8 cellular contexts compared by ENCODE assay signal in genomic region chr1:156502396-156502748, GRCh38. TPM values are rescaled to one million over a fixed set of nuclear protein-coding genes. Genes with fewer than 3 reads are reported as not detected.
A peak's percentile ranks its signal among the peaks of the same experiment; 100 is the strongest.
DNase-seq lines count a peak whose midpoint lies in the region; ATAC-seq, FAIRE-seq and TF ChIP-seq lines count a peak whose summit lies in the region.

No MANE protein-coding gene starts in this region.

- FAIRE-seq in GM19239 (lab: Jason Lieb, UNC): no peak

- peak overlapping the region; percentile 44 to 87 (median 86) for H3K4me3 Mint-ChIP-seq in CD4-positive, CD25-positive, alpha-beta regulatory T cell
- peak overlapping the region; percentile 80 for H3K4me3 Mint-ChIP-seq in osteocyte (ENCODE audit: unreplicated experiment)

- peaks cover 18 to 76% (median 60%) of the 10 kb centered on the region in 4 donors for H3K4me1 Mint-ChIP-seq in CD4-positive, CD25-positive, alpha-beta regulatory T cell
- peaks cover 63% of the 10 kb centered on the region for H3K4me1 Mint-ChIP-seq in osteocyte (ENCODE audit: unreplicated experiment)

- H3K4me3 ChIP-seq in CD4-positive, CD25-positive, alpha-beta regulatory T cell (ENCODE audit: low read depth, low read length): peak overlapping the region; percentile 53
- H3K4me3 ChIP-seq in effector memory CD4-positive, alpha-beta T cell (ENCODE audit: insufficient read depth, low read depth, low read length, poor library complexity, severe bottlenecking): peak overlapping the region; percentile 19

- no peaks in the 10 kb centered on the region for H3K9me3 ChIP-seq in CD4-positive, CD25-positive, alpha-beta regulatory T cell (ENCODE audit: control insufficient read depth in 2 of 2, low read length in 2 of 2)
- no peaks in the 10 kb centered on the region for H3K9me3 ChIP-seq in effector memory CD4-positive, alpha-beta T cell (ENCODE audit: control insufficient read depth, low read length)

- TF ChIP-seq CTCF in osteocyte (IDR thresholded peaks at IDR 0.05): no peak

- peak overlapping the region; percentile 99 for H3K27ac ChIP-seq in CD4-positive, CD25-positive, alpha-beta regulatory T cell (ENCODE audit: insufficient read depth, low read length, poor library complexity, severe bottlenecking)
- H3K27ac ChIP-seq in effector memory CD4-positive, alpha-beta T cell (ENCODE audit: insufficient read depth, low read length, poor library complexity, severe bottlenecking): peak overlapping the region; percentile 95

- ATAC-seq in CD4-positive, CD25-positive, alpha-beta regulatory T cell (ENCODE audit: low read depth in 2 of 2): no peak
- ATAC-seq in HG02759 (IDR thresholded peaks at IDR 0.05; ENCODE audit: unreplicated experiment) (no peak), GM19397 (IDR thresholded peaks at IDR 0.05; ENCODE audit: unreplicated experiment) (no peak), GM19452 (IDR thresholded peaks at IDR 0.05; ENCODE audit: unreplicated experiment) (no peak)

- no peaks in the 10 kb centered on the region for H3K36me3 ChIP-seq in CD4-positive, CD25-positive, alpha-beta regulatory T cell (ENCODE audit: control insufficient read depth, insufficient read depth, low read length)
- H3K36me3 ChIP-seq in effector memory CD4-positive, alpha-beta T cell (ENCODE audit: control insufficient read depth, insufficient read depth, low read length): no peaks in the 10 kb centered on the region

- H3K36me3 Mint-ChIP-seq in CD4-positive, CD25-positive, alpha-beta regulatory T cell: peaks cover 4% of the 10 kb centered on the region
- H3K36me3 Mint-ChIP-seq in osteocyte (ENCODE audit: unreplicated experiment): no peaks in the 10 kb centered on the region

- no peaks in the 10 kb centered on the region for H3K27me3 ChIP-seq in CD4-positive, CD25-positive, alpha-beta regulatory T cell (ENCODE audit: control insufficient read depth, insufficient read depth, low read length)
- no peaks in the 10 kb centered on the region for H3K27me3 ChIP-seq in effector memory CD4-positive, alpha-beta T cell (replicated peaks; ENCODE audit: control insufficient read depth, insufficient read depth, low read length, poor library complexity, severe bottlenecking)

- peak overlapping the region; percentile 100 for H3K27ac Mint-ChIP-seq in CD4-positive, CD25-positive, alpha-beta regulatory T cell
- H3K27ac Mint-ChIP-seq in osteocyte (ENCODE audit: unreplicated experiment): peak overlapping the region; percentile 99

- peaks cover 13% of the 10 kb centered on the region for H3K27me3 Mint-ChIP-seq in CD4-positive, CD25-positive, alpha-beta regulatory T cell
- no peaks in the 10 kb centered on the region for H3K27me3 Mint-ChIP-seq in osteocyte (ENCODE audit: unreplicated experiment)

- H3K4me1 ChIP-seq in CD4-positive, CD25-positive, alpha-beta regulatory T cell (ENCODE audit: control insufficient read depth, insufficient read depth, low read length, poor library complexity, severe bottlenecking): peaks cover 74% of the 10 kb centered on the region
- peaks cover 65% of the 10 kb centered on the region for H3K4me1 ChIP-seq in effector memory CD4-positive, alpha-beta T cell (ENCODE audit: control insufficient read depth, insufficient read depth, low read length, poor library complexity, severe bottlenecking)

- no peaks in the 10 kb centered on the region for H3K9me3 Mint-ChIP-seq in CD4-positive, CD25-positive, alpha-beta regulatory T cell
- no peaks in the 10 kb centered on the region for H3K9me3 Mint-ChIP-seq in osteocyte (ENCODE audit: unreplicated experiment)

- DNase-seq in CD4-positive, CD25-positive, alpha-beta regulatory T cell: no peak
- DNase-seq in OCI-M1 (lab: John Stamatoyannopoulos, UW) (peak; percentile 45), osteocyte (ENCODE audit: extremely low spot score, unreplicated experiment) (no peak), GM19239 (ENCODE audit: insufficient read length, low spot score) (no peak)
- DNase-seq in effector memory CD4-positive, alpha-beta T cell: no peak

RNA-seq across cellular contexts. Expression of gene MEF2D, which starts 1.8 kb away (rescaled TPM):
- total RNA-seq in CD4-positive, CD25-positive, alpha-beta regulatory T cell: 186 TPM
- polyA plus RNA-seq in CD4-positive, CD25-positive, alpha-beta regulatory T cell: 10 to 100 TPM in 1 of 4 donors, 1 to 10 TPM in 3; 4.6 to 11.5 (median 6.4) TPM
- 33.8 and 45.8 TPM in 2 replicates for total RNA-seq in osteocyte
